ENCODE assay signal across 1 cellular context in genomic region chr16:70198230-70198629, GRCh38. TPM values are rescaled to one million over a fixed set of nuclear protein-coding genes. Genes with fewer than 3 reads are reported as not detected.
"Had no signal": no experiment of that assay in that cellular context is flagged by ENCODE, and none has a peak within 500 bp of the region (broad histone marks: within the 10 kb centered on the region; RNA-seq: fewer than 3 reads in every experiment).

No MANE protein-coding gene starts in this region.

RNA-seq across cellular contexts. Expression of gene CLEC18C, which starts 24.6 kb away (rescaled TPM):
- total RNA-seq: M059J had no signal
